ENCODE assay signal across 20 cellular contexts in the genomic region with DNA sequence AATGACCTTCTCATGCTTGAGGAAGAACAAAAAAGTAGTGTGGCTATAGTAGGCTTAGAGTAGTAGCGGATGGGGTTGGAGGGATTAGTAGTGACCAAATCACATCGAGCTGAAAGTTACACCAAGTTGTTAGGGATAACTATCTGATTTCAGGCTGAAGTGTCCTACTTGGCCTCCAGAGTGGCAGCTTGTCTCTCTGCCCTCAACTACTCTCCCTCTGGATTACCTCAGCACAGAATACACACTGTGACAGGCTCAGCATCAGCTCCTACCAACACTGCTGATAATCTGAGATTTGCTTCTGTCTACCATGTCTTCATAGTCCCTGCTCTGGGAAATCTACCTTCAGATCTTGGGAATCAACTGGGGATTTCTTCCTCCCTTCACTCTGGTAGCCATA.
DNase-seq lines count a peak whose midpoint lies in the region; ATAC-seq, FAIRE-seq and TF ChIP-seq lines count a peak whose summit lies in the region.
"Had no signal": no experiment of that assay in that cellular context is flagged by ENCODE, and none has a peak within 500 bp of the region (broad histone marks: within the 10 kb centered on the region; RNA-seq: fewer than 3 reads in every experiment).

No MANE protein-coding gene starts in this region.

- TF ChIP-seq POLR2A in HepG2 (IDR thresholded peaks at IDR 0.05; ENCODE audit: insufficient read depth in 1 of 2, low read depth in 2 of 2, low read length in 2 of 2) (no peak), right lobe of liver (IDR thresholded peaks at IDR 0.05) (no peak)

- H3K27ac ChIP-seq in HepG2 (ENCODE audit: extremely low read length, insufficient read depth, low read length) (no peak overlapping the region), right lobe of liver (no peak overlapping the region), mesenchymal stem cell (ENCODE audit: low read length, poor library complexity, severe bottlenecking) (no peak overlapping the region), neuronal stem cell (replicated peaks; ENCODE audit: low read length) (no peak overlapping the region)
- H3K27ac ChIP-seq: BLaER1, GM23248, HL-60 had no signal

- H3K9ac ChIP-seq in HepG2 (ENCODE audit: insufficient read depth, low read depth, low read length) = no peak overlapping the region
- no peak overlapping the region for H3K9ac ChIP-seq in mesenchymal stem cell (ENCODE audit: low read length)
- no peak overlapping the region for H3K9ac ChIP-seq in neuronal stem cell (ENCODE audit: low read depth, low read length, poor library complexity)
- H3K9ac ChIP-seq: BLaER1, GM23248 had no signal

- H2AFZ ChIP-seq in HepG2 (ENCODE audit: low read length) (no peak overlapping the region), mesenchymal stem cell (ENCODE audit: low read depth, low read length) (no peak overlapping the region), neuronal stem cell (ENCODE audit: low read length) (peak overlapping the region; percentile 3)
- H2AFZ ChIP-seq: GM23248 had no signal

- no peak overlapping the region for H4K8ac ChIP-seq in mesenchymal stem cell (ENCODE audit: low read length)
- no peak overlapping the region for H4K8ac ChIP-seq in neuronal stem cell (ENCODE audit: low read depth, low read length)

- BruUV-seq in HepG2 (replicated peaks; lab: Mats Ljungman, UMichigan) = no TSS peak

- H2BK12ac ChIP-seq in mesenchymal stem cell (ENCODE audit: low read length in 2 of 2) (no peak overlapping the region), neuronal stem cell (ENCODE audit: low read length) (no peak overlapping the region)

- no peak for DNase-seq in HepG2 (ENCODE audit: low spot score)
- DNase-seq in right lobe of liver = no peak
- no peak for DNase-seq in mesenchymal stem cell
- no peak for DNase-seq in neuronal stem cell (ENCODE audit: low spot score)
- DNase-seq in NCI-H2107 treated with DMSO at 0.1 percent for 48 hours (lab: John Stamatoyannopoulos, UW; ENCODE audit: unreplicated experiment) = no peak
- DNase-seq in activated CD4-positive, alpha-beta T cell treated with anti-CD3 and anti-CD28 coated beads, Interleukin-2, amount 50 U/mL, for 48 hours = no peak
- DNase-seq: 8988T; CD4-positive, alpha-beta memory T cell; DMS153; GM23248; HCEC 1CT; HFFc6; IMR-90 had no signal

- H3K27me3 ChIP-seq in HepG2 (ENCODE audit: control insufficient read depth in 1 of 2, insufficient read depth in 2 of 2, low read length in 2 of 2) = no peaks in the 10 kb centered on the region
- no peaks in the 10 kb centered on the region for H3K27me3 ChIP-seq in right lobe of liver
- no peaks in the 10 kb centered on the region for H3K27me3 ChIP-seq in mesenchymal stem cell (ENCODE audit: control insufficient read depth in 1 of 2, insufficient read depth in 1 of 2, low read length in 2 of 2)
- no peaks in the 10 kb centered on the region for H3K27me3 ChIP-seq in neuronal stem cell (ENCODE audit: control insufficient read depth in 3 of 3, insufficient read depth in 3 of 3, low read depth in 1 of 3, low read length in 3 of 3)
- H3K27me3 ChIP-seq: BLaER1 had no signal

- H3K4me1 ChIP-seq in HepG2 (ENCODE audit: insufficient read depth, low read length) = peaks cover 13% of the 10 kb centered on the region; the same call in 1 of the 2 replicates
- no peaks in the 10 kb centered on the region for H3K4me1 ChIP-seq in right lobe of liver
- no peaks in the 10 kb centered on the region for H3K4me1 ChIP-seq in mesenchymal stem cell (ENCODE audit: control insufficient read depth, insufficient read depth, low read depth, low read length)
- peaks cover 3 to 9% of the 10 kb centered on the region in 2 donors for H3K4me1 ChIP-seq in neuronal stem cell (ENCODE audit: control insufficient read depth in 2 of 2, insufficient read depth in 1 of 2, low read depth in 1 of 2, low read length in 2 of 2)
- H3K4me1 ChIP-seq: BLaER1 had no signal

- ATAC-seq in HepG2 (peak; percentile 54), right lobe of liver (no peak), GM21529 (IDR thresholded peaks at IDR 0.05; ENCODE audit: unreplicated experiment) (no peak)

- H4K91ac ChIP-seq in mesenchymal stem cell (ENCODE audit: low read length) = no peak overlapping the region
- H4K91ac ChIP-seq in neuronal stem cell (ENCODE audit: low read depth, low read length, poor library complexity) = no peak overlapping the region

- no peak overlapping the region for H3K23ac ChIP-seq in mesenchymal stem cell (ENCODE audit: low read length in 2 of 2)
- H3K23ac ChIP-seq in neuronal stem cell (ENCODE audit: low read depth, low read length, poor library complexity) = no peak overlapping the region

- in situ Hi-C loops in HepG2 (cut with HindIII; ENCODE audit: extremely low pct_ligation_motif_present, low pct_unique_long_range_greater_than_20kb) = no loop called here

- H3K4me2 ChIP-seq in HepG2 (ENCODE audit: low read depth, low read length) (no peak overlapping the region), mesenchymal stem cell (ENCODE audit: low read length, poor library complexity, severe bottlenecking) (no peak overlapping the region), neuronal stem cell (ENCODE audit: insufficient read depth, low read length, poor library complexity, severe bottlenecking) (no peak overlapping the region)
- H3K4me2 ChIP-seq: BLaER1 had no signal

- H3K79me1 ChIP-seq in mesenchymal stem cell (replicated peaks; ENCODE audit: low read length, poor library complexity, severe bottlenecking) = no peaks in the 10 kb centered on the region
- no peaks in the 10 kb centered on the region for H3K79me1 ChIP-seq in neuronal stem cell (ENCODE audit: low read depth, low read length)

- H2BK5ac ChIP-seq in mesenchymal stem cell (ENCODE audit: low read depth, low read length, poor library complexity, severe bottlenecking) = no peak overlapping the region
- no peak overlapping the region for H2BK5ac ChIP-seq in neuronal stem cell (ENCODE audit: low read length)

- no peaks in the 10 kb centered on the region for H3K36me3 ChIP-seq in HepG2 (replicated peaks in 1 of 2; ENCODE audit: control insufficient read depth in 1 of 2, insufficient read depth in 2 of 2, low read length in 2 of 2)
- no peaks in the 10 kb centered on the region for H3K36me3 ChIP-seq in right lobe of liver
- H3K36me3 ChIP-seq in mesenchymal stem cell (ENCODE audit: control insufficient read depth in 1 of 2, insufficient read depth in 2 of 2, low read depth in 1 of 2, low read length in 2 of 2) = no peaks in the 10 kb centered on the region
- no peaks in the 10 kb centered on the region for H3K36me3 ChIP-seq in neuronal stem cell (replicated peaks in 1 of 2; ENCODE audit: control insufficient read depth in 2 of 2, insufficient read depth in 2 of 2, low read length in 2 of 2)
- H3K36me3 ChIP-seq: BLaER1 had no signal

- no peak overlapping the region for H2BK15ac ChIP-seq in mesenchymal stem cell (ENCODE audit: low read depth, poor library complexity, severe bottlenecking)
- H2BK15ac ChIP-seq in neuronal stem cell (ENCODE audit: low read length) = no peak overlapping the region

- H3K4me3 ChIP-seq in HepG2 (replicated peaks in 1 of 3; ENCODE audit: insufficient read depth in 1 of 3, low read depth in 2 of 3, low read length in 3 of 3) (no peak overlapping the region), right lobe of liver (no peak overlapping the region), mesenchymal stem cell (ENCODE audit: insufficient read depth in 1 of 2, low read depth in 1 of 2, low read length in 2 of 2) (no peak overlapping the region), neuronal stem cell (ENCODE audit: low read length in 2 of 2) (no peak overlapping the region)
- H3K4me3 ChIP-seq: BLaER1, GM23248 had no signal

- H3K14ac ChIP-seq in mesenchymal stem cell (ENCODE audit: low read length in 2 of 2) = no peak overlapping the region
- no peak overlapping the region for H3K14ac ChIP-seq in neuronal stem cell (ENCODE audit: low read length)

- no peak overlapping the region for H3K18ac ChIP-seq in mesenchymal stem cell (ENCODE audit: low read depth in 1 of 2, low read length in 2 of 2)
- H3K18ac ChIP-seq in neuronal stem cell (ENCODE audit: low read length) = no peak overlapping the region

- POLR2A ChIA-PET in HepG2 (lab: Yijun Ruan, JAX) = no interaction called here

- H3K4ac ChIP-seq in mesenchymal stem cell (ENCODE audit: low read depth in 1 of 2, low read length in 2 of 2) (no peak overlapping the region), neuronal stem cell (ENCODE audit: low read length) (no peak overlapping the region)

- H2AK5ac ChIP-seq in mesenchymal stem cell (ENCODE audit: low read length, severe bottlenecking) (no peak overlapping the region), neuronal stem cell (ENCODE audit: low read depth, low read length) (no peak overlapping the region)

- no peak for TF ChIP-seq RAD21 in HepG2 (CRISPR knock-in tag; IDR thresholded peaks at IDR 0.05)

- intact Hi-C loops in HepG2 (cut with micrococcal nuclease; ENCODE audit: unreplicated experiment) = no loop called here
- intact Hi-C loops in right lobe of liver (cut with DNase I) = no loop called here

- CTCF ChIA-PET in HepG2 (lab: Yijun Ruan, JAX; ENCODE audit: low intra/inter-chr PET ratio, low total read pairs) = no interaction called here

- H3K9me3 ChIP-seq in HepG2 (ENCODE audit: low read length) = peaks cover 24% of the 10 kb centered on the region
- H3K9me3 ChIP-seq in right lobe of liver = no peaks in the 10 kb centered on the region
- H3K9me3 ChIP-seq in mesenchymal stem cell (ENCODE audit: control insufficient read depth, low read length) = peaks cover 22% of the 10 kb centered on the region
- H3K9me3 ChIP-seq in neuronal stem cell (replicated peaks in 1 of 2; ENCODE audit: control insufficient read depth in 2 of 2, insufficient read depth in 1 of 2, low read depth in 1 of 2, low read length in 2 of 2) = peaks cover 0 to 19% of the 10 kb centered on the region in 2 donors

- no peak for FAIRE-seq in HepG2 (lab: Jason Lieb, UNC)
- FAIRE-seq: G401.6, GM12891, GM19239, H54 had no signal

- WGBS in HepG2 (ENCODE audit: low lambda C conversion rate) = 38% methylated on average over 2 of the region's 2 CpGs
- 29% methylated on average over 2 of the region's 2 CpGs for WGBS in right lobe of liver (ENCODE audit: insufficient coverage, low coverage, low lambda C conversion rate, missing lambda C conversion rate)
- 54% methylated on average over 2 of the region's 2 CpGs for WGBS in mesenchymal stem cell
- no CpG with 5 or more reads among the region's 2 CpGs for WGBS in neuronal stem cell (ENCODE audit: extremely low coverage in 2 of 2, insufficient read length in 2 of 2, insufficient replicate concordance in 1 of 2), 2 donors

- H3K79me2 ChIP-seq in HepG2 (ENCODE audit: insufficient read depth, low read length) = no peaks in the 10 kb centered on the region

- TF ChIP-seq CTCF in HepG2 (CRISPR knock-in tag; IDR thresholded peaks at IDR 0.05) (no peak), right lobe of liver (IDR thresholded peaks at IDR 0.05) (no peak)

- TF ChIP-seq EP300 in HepG2 (IDR thresholded peaks at IDR 0.05; ENCODE audit: low read depth in 2 of 2, low read length in 2 of 2) (no peak), HepG2 (CRISPR knock-in tag; IDR thresholded peaks at IDR 0.05; ENCODE audit: borderline replicate concordance) (no peak)

- peak overlapping the region; percentile 19 for H2BK120ac ChIP-seq in mesenchymal stem cell (ENCODE audit: low read depth, low read length)
- no peak overlapping the region for H2BK120ac ChIP-seq in neuronal stem cell (ENCODE audit: low read depth, low read length)

- H4K20me1 ChIP-seq in HepG2 (ENCODE audit: insufficient read depth, low read length) = no peaks in the 10 kb centered on the region
- H4K20me1 ChIP-seq: BLaER1 had no signal

TF ChIP-seq in HepG2, 621 proteins besides CTCF, POLR2A, EP300 and RAD21 (continues in another document):
- TF ChIP-seq BCL6 (CRISPR knock-in tag; IDR thresholded peaks at IDR 0.05) = no peak
